In the genomic region with DNA sequence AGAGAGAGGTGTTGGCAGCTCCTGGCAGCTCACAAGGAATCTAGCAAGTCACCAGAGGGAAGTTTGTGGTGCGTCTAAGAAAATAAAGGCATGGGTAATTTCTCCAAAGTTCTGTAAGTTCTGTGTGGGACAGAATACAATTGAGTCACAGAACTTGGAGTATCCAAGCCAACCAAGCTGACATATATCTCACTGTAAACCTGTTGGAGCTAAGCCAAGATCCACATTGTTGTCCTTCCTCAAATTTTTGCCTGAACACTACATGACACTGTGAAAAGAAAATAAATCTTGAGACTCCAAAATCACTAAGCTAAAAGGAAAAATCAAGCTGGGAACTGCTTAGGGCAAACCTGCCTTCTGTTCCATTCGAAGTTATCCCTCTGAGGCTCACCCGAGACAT, we compare ENCODE assay signal across 17 cellular contexts.
"Had no signal": no experiment of that assay in that cellular context is flagged by ENCODE, and none has a peak within 500 bp of the region (broad histone marks: within the 10 kb centered on the region; RNA-seq: fewer than 3 reads in every experiment).

No MANE protein-coding gene starts in this region.

- ATAC-seq: gastrocnemius medialis; lower lobe of right lung; naive thymus-derived CD4-positive, alpha-beta T cell; psoas muscle; right lobe of liver; stimulated activated naive CD8-positive, alpha-beta T cell treated with anti-CD3 and anti-CD28 coated beads, Interleukin-15, amount 100 ng/mL, for 72 hours; upper lobe of right lung had no signal

- H3K27ac Mint-ChIP-seq: naive thymus-derived CD4-positive, alpha-beta T cell; nephron progenitor cell; stimulated activated naive B cell treated with anti-CD40 and anti-IgM and Interleukin-4, amounts not matched to agents 10 μg/mL and 1 μg/mL and 100 μg/mL, for 72 hours; stimulated activated naive CD8-positive, alpha-beta T cell treated with anti-CD3 and anti-CD28 coated beads, Interleukin-15, amount 100 ng/mL, for 72 hours had no signal

- H3K4me3 Mint-ChIP-seq: naive thymus-derived CD4-positive, alpha-beta T cell; nephron progenitor cell; stimulated activated naive B cell treated with anti-CD40 and anti-IgM and Interleukin-4, amounts not matched to agents 10 μg/mL and 1 μg/mL and 100 μg/mL, for 72 hours; stimulated activated naive CD8-positive, alpha-beta T cell treated with anti-CD3 and anti-CD28 coated beads, Interleukin-15, amount 100 ng/mL, for 72 hours had no signal

- DNase-seq: dorsolateral prefrontal cortex; effector CD8-positive, alpha-beta T cell; gastrocnemius medialis; glutamatergic neuron; left ventricle myocardium inferior; lower lobe of right lung; naive thymus-derived CD4-positive, alpha-beta T cell; nephron progenitor cell; psoas muscle; retina; right lobe of liver; stimulated activated CD4-positive, alpha-beta T cell treated with anti-CD3 and anti-CD28 coated beads, Interleukin-2, amount 100 ng/mL, for 24 hours; stimulated activated CD4-positive, alpha-beta T cell treated with anti-CD3 and anti-CD28 coated beads, Interleukin-4, amount 100 ng/mL, for 4 hours; stimulated activated naive B cell treated with anti-CD40 and anti-IgM and Interleukin-4, amounts not matched to agents 10 μg/mL and 1 μg/mL and 100 μg/mL, for 72 hours; stimulated activated naive CD8-positive, alpha-beta T cell treated with anti-CD3 and anti-CD28 coated beads, Interleukin-15, amount 100 ng/mL, for 72 hours; testis; upper lobe of right lung had no signal

- H3K27me3 Mint-ChIP-seq: naive thymus-derived CD4-positive, alpha-beta T cell; stimulated activated naive B cell treated with anti-CD40 and anti-IgM and Interleukin-4, amounts not matched to agents 10 μg/mL and 1 μg/mL and 100 μg/mL, for 72 hours; stimulated activated naive CD8-positive, alpha-beta T cell treated with anti-CD3 and anti-CD28 coated beads, Interleukin-15, amount 100 ng/mL, for 72 hours had no signal

- H3K9me3 Mint-ChIP-seq: nephron progenitor cell had no signal

- H3K36me3 Mint-ChIP-seq: naive thymus-derived CD4-positive, alpha-beta T cell; stimulated activated naive B cell treated with anti-CD40 and anti-IgM and Interleukin-4, amounts not matched to agents 10 μg/mL and 1 μg/mL and 100 μg/mL, for 72 hours had no signal

- H3K4me1 Mint-ChIP-seq: naive thymus-derived CD4-positive, alpha-beta T cell; nephron progenitor cell; stimulated activated naive B cell treated with anti-CD40 and anti-IgM and Interleukin-4, amounts not matched to agents 10 μg/mL and 1 μg/mL and 100 μg/mL, for 72 hours; stimulated activated naive CD8-positive, alpha-beta T cell treated with anti-CD3 and anti-CD28 coated beads, Interleukin-15, amount 100 ng/mL, for 72 hours had no signal
